In genomic region chr1:64798857-64799256, GRCh38 we compare ENCODE assay signal across 8 cellular contexts.
"Had no signal": no experiment of that assay in that cellular context is flagged by ENCODE, and none has a peak within 500 bp of the region (broad histone marks: within the 10 kb centered on the region; RNA-seq: fewer than 3 reads in every experiment).

No MANE protein-coding gene starts in this region.

- H3K4me3 ChIP-seq: GM23338, HAP-1, K562 had no signal

- H3K36me3 ChIP-seq: HAP-1 had no signal

- H3K9me3 ChIP-seq: HAP-1 had no signal

- ATAC-seq: GM23338, HCT116, K562 had no signal

- FAIRE-seq: H1, HTR-8/SVneo, K562 had no signal

- DNase-seq: H7, IMR-90 had no signal
